8 cellular contexts compared by ENCODE assay signal in the genomic region with DNA sequence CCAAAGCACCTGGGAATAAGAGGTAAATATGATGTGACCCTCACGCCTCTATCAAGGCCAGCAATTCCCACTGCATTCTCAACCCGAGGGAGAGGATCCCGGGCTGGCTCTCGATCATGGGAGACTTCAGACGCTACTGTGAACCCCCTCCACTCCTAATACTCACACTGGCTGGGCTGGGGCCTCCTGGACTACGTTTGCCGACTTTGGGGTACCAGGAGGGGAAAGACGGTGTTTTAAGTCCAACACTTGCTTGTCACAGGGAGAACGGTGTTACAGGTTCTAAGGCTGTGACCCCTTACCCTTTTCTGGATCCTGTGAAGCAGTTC. TPM values are rescaled to one million over a fixed set of nuclear protein-coding genes. Genes with fewer than 3 reads are reported as not detected.
DNase-seq lines count a peak whose midpoint lies in the region; ATAC-seq, FAIRE-seq and TF ChIP-seq lines count a peak whose summit lies in the region.

No MANE protein-coding gene starts in this region.

- H3K27me3 ChIP-seq in MG63: no peaks in the 10 kb centered on the region
- no peaks in the 10 kb centered on the region for H3K27me3 ChIP-seq in mesendoderm (ENCODE audit: insufficient read depth, low read length, poor library complexity)

- peaks cover 23 to 28% of the 10 kb centered on the region in 2 donors for H3K36me3 Mint-ChIP-seq in CD14-positive monocyte

- H3K4me1 Mint-ChIP-seq in CD14-positive monocyte: peaks cover 54% of the 10 kb centered on the region

- peaks cover 0 to 2% (median 0%) of the 10 kb centered on the region in 3 donors for H3K27me3 Mint-ChIP-seq in CD14-positive monocyte (ENCODE audit: low read depth in 3 of 3)

- intact Hi-C loops in CD14-positive monocyte (cut with micrococcal nuclease): loop anchor here (5.0 to 10.0 kb wide), 2 partner anchors 77 to 80 kb away; a partner anchor contains a TSS

- H3K36me3 ChIP-seq in MG63 (peaks cover 54% of the 10 kb centered on the region), mesendoderm (ENCODE audit: control insufficient read depth, insufficient read depth, low read length) (peaks cover 2% of the 10 kb centered on the region)

- H3K9me3 ChIP-seq in MG63: no peaks in the 10 kb centered on the region

- no peak for FAIRE-seq in urothelium cell line (lab: Jason Lieb, UNC)

- peak overlapping the region; percentile 69 for H3K23ac ChIP-seq in mesendoderm (ENCODE audit: low read length)

- peak overlapping the region; percentile 70 for H3K4me3 ChIP-seq in MG63
- peak overlapping the region; percentile 95 for H3K4me3 ChIP-seq in mesendoderm (ENCODE audit: low read length)

- peak overlapping the region; percentile 69 for H3K27ac ChIP-seq in mesendoderm (ENCODE audit: low read depth, low read length)

- peak overlapping the region; percentile 59 for H4K8ac ChIP-seq in mesendoderm (ENCODE audit: low read depth, low read length)

- H4K5ac ChIP-seq in mesendoderm (ENCODE audit: low read length): peak overlapping the region; percentile 93

- H3K4me2 ChIP-seq in mesendoderm (ENCODE audit: low read length): peak overlapping the region; percentile 99

- ATAC-seq in GM21723 (IDR thresholded peaks at IDR 0.05; ENCODE audit: unreplicated experiment): no peak
- no peak for ATAC-seq in HG03571 (IDR thresholded peaks at IDR 0.05; ENCODE audit: unreplicated experiment)

- TF ChIP-seq CTCF in CD14-positive monocyte (IDR thresholded peaks at IDR 0.05): no peak

- H3K4ac ChIP-seq in mesendoderm (ENCODE audit: low read depth, low read length): peak overlapping the region; percentile 99

- no CpG with 5 or more reads among the region's 9 CpGs for WGBS in mesendoderm (ENCODE audit: extremely low coverage, insufficient coverage, low lambda C conversion rate)

- no peak for DNase-seq in CD14-positive monocyte (ENCODE audit: low spot score)
- no peak for DNase-seq in MG63
- DNase-seq in cerebellum (ENCODE audit: low spot score): peak; percentile 31
- no peak for DNase-seq in mesendoderm
- peak; percentile 28 for DNase-seq in urothelium cell line (ENCODE audit: low spot score)
- no peak for DNase-seq in NCI-H1092 treated with DMSO at 0.1 percent for 48 hours (lab: John Stamatoyannopoulos, UW)

- peak overlapping the region; percentile 92 for H3K18ac ChIP-seq in mesendoderm (ENCODE audit: low read length)

- peaks cover 14% of the 10 kb centered on the region for H3K79me1 ChIP-seq in mesendoderm (ENCODE audit: low read length)

- no peaks in the 10 kb centered on the region for H3K9me3 Mint-ChIP-seq in CD14-positive monocyte

- peak overlapping the region; percentile 98 for H3K4me3 Mint-ChIP-seq in CD14-positive monocyte

- H3K27ac Mint-ChIP-seq in CD14-positive monocyte: peak overlapping the region; percentile 97 to 99 (median 98)

- no peak overlapping the region for H2BK15ac ChIP-seq in mesendoderm (replicated peaks; ENCODE audit: low read depth)

- peak overlapping the region; percentile 77 for H2AK5ac ChIP-seq in mesendoderm (ENCODE audit: low read length)

- peak overlapping the region; percentile 86 for H2BK5ac ChIP-seq in mesendoderm (ENCODE audit: low read length)

- peaks cover 52% of the 10 kb centered on the region for H3K79me2 ChIP-seq in mesendoderm (ENCODE audit: control insufficient read depth, insufficient read depth, low read length)

- H3K56ac ChIP-seq in mesendoderm (ENCODE audit: low read length): peak overlapping the region; percentile 97

- peak overlapping the region; percentile 100 for H3K9ac ChIP-seq in mesendoderm (ENCODE audit: low read length)

- H2BK120ac ChIP-seq in mesendoderm (ENCODE audit: low read depth, low read length): peak overlapping the region; percentile 49

- H3K4me1 ChIP-seq in mesendoderm (ENCODE audit: control insufficient read depth, low read depth, low read length): peaks cover 18% of the 10 kb centered on the region

RNA-seq across cellular contexts. Expression of a gene that starts 0.5 kb away (rescaled TPM):
- polyA plus RNA-seq in CD14-positive monocyte: 100 to 1,000 TPM; 797 to 937 TPM
- 1,715 and 2,709 TPM in 2 replicates for total RNA-seq in MG63 (2014; rRNA removed; shearing (Covaris generic); ENCODE audit: low replicate concordance)
- total RNA-seq in cerebellum: 791 TPM
- polyA plus RNA-seq in mesendoderm (2013, experiment 1 of 2): 2,191 TPM
- polyA plus RNA-seq in mesendoderm (2013, experiment 2 of 2): 2,194 TPM

RNA-seq across cellular contexts. Expression of a gene that starts 27.5 kb away (rescaled TPM):
- 1 to 10 TPM; 5.6 to 6.3 TPM for polyA plus RNA-seq in CD14-positive monocyte
- total RNA-seq in MG63 (2014; rRNA removed; shearing (Covaris generic); ENCODE audit: low replicate concordance): 25.1 and 44.7 TPM in 2 replicates
- 27.9 TPM for total RNA-seq in cerebellum
- 25.7 TPM for polyA plus RNA-seq in mesendoderm (2013, experiment 1 of 2)
- 26.3 TPM for polyA plus RNA-seq in mesendoderm (2013, experiment 2 of 2)

RNA-seq across cellular contexts. Expression of a gene that starts 36.5 kb away (rescaled TPM):
- 100 to 1,000 TPM; 187 to 232 TPM for polyA plus RNA-seq in CD14-positive monocyte
- total RNA-seq in MG63 (2014; rRNA removed; shearing (Covaris generic); ENCODE audit: low replicate concordance): 52.8 and 98.9 TPM in 2 replicates
- total RNA-seq in cerebellum: 69.1 TPM
- 469 TPM for polyA plus RNA-seq in mesendoderm (2013, experiment 1 of 2)
- polyA plus RNA-seq in mesendoderm (2013, experiment 2 of 2): 463 TPM

RNA-seq across cellular contexts. Expression of a gene that starts 38.5 kb away (rescaled TPM):
- under 1 TPM in 1 of 2 donors, not detected in 1; 0.12 TPM for polyA plus RNA-seq in CD14-positive monocyte
- total RNA-seq in MG63 (2014; rRNA removed; shearing (Covaris generic); ENCODE audit: low replicate concordance): 0.44 and 3.0 TPM in 2 replicates
- 1.9 TPM for total RNA-seq in cerebellum
- polyA plus RNA-seq in mesendoderm (2013, experiment 1 of 2): 2.9 TPM
- 2.5 TPM for polyA plus RNA-seq in mesendoderm (2013, experiment 2 of 2)

Comparison
In these comparisons a context has a peak if more than half of its experiments do, and no peak if none do; other contexts are left out.
1. DNase-seq: peak in cerebellum (single experiment) and urothelium cell line (single experiment); none in CD14-positive monocyte (single experiment), MG63 (single experiment), mesendoderm (single experiment) and NCI-H1092 treated with DMSO at 0.1 percent for 48 hours (single experiment).